In the genomic region with DNA sequence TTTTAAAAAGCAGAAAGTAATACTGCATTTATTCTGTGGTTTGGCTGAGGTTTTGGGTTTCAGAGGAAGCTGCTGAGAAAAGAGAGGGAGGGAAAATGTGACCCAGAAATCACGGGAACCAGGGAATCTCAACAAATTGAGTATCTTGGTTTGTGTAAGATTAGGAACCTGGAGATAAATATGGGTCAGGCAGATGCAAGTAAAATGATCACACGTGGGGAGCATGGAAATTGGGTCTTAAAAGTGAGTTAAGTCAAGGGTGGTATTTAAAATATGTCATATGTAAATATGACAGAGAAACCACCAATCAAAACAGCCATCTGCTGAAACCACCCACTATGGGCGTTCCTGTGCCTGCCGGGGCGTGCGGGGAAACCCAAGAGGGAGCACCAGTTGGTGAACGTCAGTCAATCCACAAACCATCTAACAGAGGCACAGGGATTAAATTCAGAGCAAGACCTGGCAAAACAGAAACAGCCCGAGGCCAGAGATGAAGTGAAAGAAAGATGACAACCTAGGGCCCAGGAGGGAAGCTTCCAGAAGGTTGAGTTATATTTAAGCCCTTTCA, we compare ENCODE assay signal across 14 cellular contexts. TPM values are rescaled to one million over a fixed set of nuclear protein-coding genes. Genes with fewer than 3 reads are reported as not detected.
DNase-seq lines count a peak whose midpoint lies in the region; ATAC-seq and TF ChIP-seq lines count a peak whose summit lies in the region.
"Had no signal": no experiment of that assay in that cellular context is flagged by ENCODE, and none has a peak within 500 bp of the region (broad histone marks: within the 10 kb centered on the region; RNA-seq: fewer than 3 reads in every experiment).

No MANE protein-coding gene starts in this region.

- H3K4me1 Mint-ChIP-seq in activated CD8-positive, alpha-beta T cell treated with anti-CD3 and anti-CD28 coated beads, Interleukin-2, amount 10 ng/mL, durations not matched to agents 7 days and 5 days (ENCODE audit: low read depth), result peaks cover 60% of the 10 kb centered on the region

- H3K27me3 Mint-ChIP-seq in activated CD8-positive, alpha-beta T cell treated with anti-CD3 and anti-CD28 coated beads, Interleukin-2, amount 10 ng/mL, durations not matched to agents 7 days and 5 days (ENCODE audit: low read depth), result peaks cover 3% of the 10 kb centered on the region

- peaks cover 22% of the 10 kb centered on the region for H3K36me3 Mint-ChIP-seq in activated CD8-positive, alpha-beta T cell treated with anti-CD3 and anti-CD28 coated beads, Interleukin-2, amount 10 ng/mL, durations not matched to agents 7 days and 5 days (ENCODE audit: low read depth)

- DNase-seq in activated T-cell treated with anti-CD3 and anti-CD28 coated beads for 24 hours (ENCODE audit: low read depth) (peak; percentile 14), activated T-cell treated with anti-CD3 and anti-CD28 coated beads for 4 hours (no peak), fibroblast of lung (ENCODE audit: low read depth in 2 of 2) (peak; percentile 56 to 57), Kasumi-1 (lab: John Stamatoyannopoulos, UW) (no peak), NCI-H146 (lab: John Stamatoyannopoulos, UW) (no peak), midbrain (lab: John Stamatoyannopoulos, UW) (no peak)
- peak; percentile 62 for DNase-seq in activated CD8-positive, alpha-beta T cell treated with anti-CD3 and anti-CD28 coated beads, Interleukin-2, amount 10 ng/mL, durations not matched to agents 7 days and 5 days
- DNase-seq in stimulated activated CD8-positive, alpha-beta memory T cell treated with anti-CD3 and anti-CD28 coated beads, Interleukin-4, amount 100 ng/mL, for 48 hours, result peak; percentile 59
- DNase-seq: ACHN, left colon, sigmoid colon, upper lobe of right lung had no signal

- H3K4me1 ChIP-seq in fibroblast of lung (ENCODE audit: control insufficient read depth, extremely low read depth, insufficient read depth, low read length), result peaks cover 11% of the 10 kb centered on the region
- H3K4me1 ChIP-seq: sigmoid colon, upper lobe of right lung had no signal

- POLR2A ChIA-PET in activated CD8-positive, alpha-beta T cell treated with anti-CD3 and anti-CD28 coated beads, Interleukin-2, amount 10 ng/mL, durations not matched to agents 7 days and 5 days (lab: Charles Lee), result interaction anchor here (0.6 kb wide), 1 partner anchor 8 kb away, joined by 3 read pairs; no protein-coding TSS in a partner anchor

- CTCF ChIA-PET in activated CD8-positive, alpha-beta T cell treated with anti-CD3 and anti-CD28 coated beads, Interleukin-2, amount 10 ng/mL, durations not matched to agents 7 days and 5 days (lab: Charles Lee), result interaction anchor here (1.4 to 2.1 kb wide), 2 partner anchors 12 to 18 kb away, joined by 3 to 8 read pairs; no protein-coding TSS in a partner anchor

- H3K79me2 ChIP-seq in fibroblast of lung (ENCODE audit: control insufficient read depth, insufficient read depth, low read length), result peaks cover 9% of the 10 kb centered on the region

- H3K9ac ChIP-seq in fibroblast of lung (ENCODE audit: insufficient read depth, low read length), result no peak overlapping the region

- H3K9me3 ChIP-seq in fibroblast of lung (ENCODE audit: control insufficient read depth, insufficient read depth, low read depth, low read length), result no peaks in the 10 kb centered on the region
- H3K9me3 ChIP-seq: sigmoid colon, upper lobe of right lung had no signal

- H3K27ac ChIP-seq in fibroblast of lung (ENCODE audit: insufficient read depth, low read length), result no peak overlapping the region
- H3K27ac ChIP-seq: dorsolateral prefrontal cortex, HL-60, sigmoid colon, upper lobe of right lung had no signal

- H3K4me3 ChIP-seq in fibroblast of lung (replicated peaks in 1 of 4; ENCODE audit: control extremely low read depth in 1 of 4, insufficient read depth in 1 of 4, low read depth in 3 of 4, low read length in 4 of 4), result peak overlapping the region in 1 of 4 experiments; percentile 29
- H3K4me3 ChIP-seq: sigmoid colon, upper lobe of right lung had no signal

- no peaks in the 10 kb centered on the region for H3K36me3 ChIP-seq in fibroblast of lung (ENCODE audit: control insufficient read depth, insufficient read depth, low read length)
- H3K36me3 ChIP-seq: sigmoid colon, upper lobe of right lung had no signal

- ATAC-seq in activated CD8-positive, alpha-beta T cell treated with anti-CD3 and anti-CD28 coated beads, Interleukin-2, amount 10 ng/mL, durations not matched to agents 7 days and 5 days, result peak; percentile 11
- ATAC-seq: left colon, upper lobe of right lung had no signal

- TF ChIP-seq CTCF in fibroblast of lung (conservative IDR thresholded peaks at IDR 0.05 in 1 of 2, IDR thresholded peaks at IDR 0.05 in 1 of 2; ENCODE audit: low read depth in 1 of 2, low read length in 2 of 2), result no peak

- H3K4me2 ChIP-seq in fibroblast of lung (ENCODE audit: extremely low read depth, insufficient read depth, low read length), result no peak overlapping the region

- H3K4me3 Mint-ChIP-seq in activated CD8-positive, alpha-beta T cell treated with anti-CD3 and anti-CD28 coated beads, Interleukin-2, amount 10 ng/mL, durations not matched to agents 7 days and 5 days, result peak overlapping the region; percentile 36

- H2AFZ ChIP-seq in fibroblast of lung (ENCODE audit: low read length), result no peak overlapping the region

- H3K27me3 ChIP-seq in fibroblast of lung (ENCODE audit: control insufficient read depth, insufficient read depth, low read length), result no peaks in the 10 kb centered on the region
- H3K27me3 ChIP-seq: sigmoid colon had no signal

- no peaks in the 10 kb centered on the region for H4K20me1 ChIP-seq in fibroblast of lung (ENCODE audit: control insufficient read depth, extremely low read depth, insufficient read depth, low read length)

- H3K27ac Mint-ChIP-seq in activated CD8-positive, alpha-beta T cell treated with anti-CD3 and anti-CD28 coated beads, Interleukin-2, amount 10 ng/mL, durations not matched to agents 7 days and 5 days, result peak overlapping the region; percentile 74

- no peaks in the 10 kb centered on the region for H3K9me3 Mint-ChIP-seq in activated CD8-positive, alpha-beta T cell treated with anti-CD3 and anti-CD28 coated beads, Interleukin-2, amount 10 ng/mL, durations not matched to agents 7 days and 5 days (ENCODE audit: insufficient read depth)

RNA-seq across cellular contexts. Expression of a gene that starts 33.4 kb away (rescaled TPM):
- total RNA-seq in activated CD8-positive, alpha-beta T cell treated with anti-CD3 and anti-CD28 coated beads, Interleukin-2, amount 10 ng/mL, durations not matched to agents 7 days and 5 days, result not detected
- total RNA-seq in fibroblast of lung, result 21.1 and 27.6 TPM in 2 replicates
- polyA plus RNA-seq in fibroblast of lung, result 40.1 and 96.7 TPM in 2 replicates
- 27.4 and 60.6 TPM in 2 replicates for polyA plus RNA-seq in fibroblast of lung (2012)
- polyA minus RNA-seq in fibroblast of lung (ENCODE audit: low replicate concordance), result 16.2 and 61.0 TPM in 2 replicates

Comparison
In these comparisons a context has a peak if more than half of its experiments do, and no peak if none do; other contexts are left out.
1. DNase-seq: peak in activated T-cell treated with anti-CD3 and anti-CD28 coated beads for 24 hours (single experiment), activated CD8-positive, alpha-beta T cell treated with anti-CD3 and anti-CD28 coated beads, Interleukin-2, amount 10 ng/mL, durations not matched to agents 7 days and 5 days (single experiment), fibroblast of lung (2 of 2) and stimulated activated CD8-positive, alpha-beta memory T cell treated with anti-CD3 and anti-CD28 coated beads, Interleukin-4, amount 100 ng/mL, for 48 hours (single experiment); none in activated T-cell treated with anti-CD3 and anti-CD28 coated beads for 4 hours (single experiment), Kasumi-1 (0 of 2), NCI-H146 (single experiment) and midbrain (single experiment).
2. RNA of a gene that starts 33.4 kb away (total RNA-seq): 21.1 to 27.6 TPM in fibroblast of lung; not detected in activated CD8-positive, alpha-beta T cell treated with anti-CD3 and anti-CD28 coated beads, Interleukin-2, amount 10 ng/mL, durations not matched to agents 7 days and 5 days; every median in the first group is over 10 times any median in the second.